In genomic region chr16:79272141-79272577, GRCh38 we compare ENCODE assay signal across 10 cellular contexts.
DNase-seq lines count a peak whose midpoint lies in the region; ATAC-seq, FAIRE-seq and TF ChIP-seq lines count a peak whose summit lies in the region.
"Had no signal": no experiment of that assay in that cellular context is flagged by ENCODE, and none has a peak within 500 bp of the region (broad histone marks: within the 10 kb centered on the region; RNA-seq: fewer than 3 reads in every experiment).

No MANE protein-coding gene starts in this region.

- FAIRE-seq in H54 (lab: Jason Lieb, UNC) = no peak

- no peak for TF ChIP-seq POLR2A in GM18505 (IDR thresholded peaks at IDR 0.05; ENCODE audit: borderline replicate concordance, extremely low read depth, insufficient read depth, insufficient read length)
- no peak for TF ChIP-seq POLR2A in adrenal gland (IDR thresholded peaks at IDR 0.05)
- no peak for TF ChIP-seq POLR2A in H54 (IDR thresholded peaks at IDR 0.05; ENCODE audit: low read depth, low read length)

- DNase-seq in T-helper 2 cell treated with Interferon-gamma antibody and Interleukin-4, amounts not matched to agents 5 μg/mL and 100 μg/mL, for 36 hours (ENCODE audit: low spot score) = peak; percentile 79
- peak; percentile 71 for DNase-seq in activated T-cell treated with anti-CD3 and anti-CD28 coated beads for 48 hours (ENCODE audit: low read depth)
- peak; percentile 53 to 64 (median 63) for DNase-seq in immature natural killer cell
- DNase-seq in stimulated activated CD8-positive, alpha-beta memory T cell treated with anti-CD3 and anti-CD28 coated beads, Interleukin-4, amount 100 ng/mL, for 48 hours = peak; percentile 80
- DNase-seq in adrenal gland = no peak
- DNase-seq in H54 (ENCODE audit: insufficient read length, low spot score) = no peak
- DNase-seq: DMS 273 treated with DMSO at 0.1 percent for 48 hours, left cardiac atrium had no signal

- peaks cover 83% of the 10 kb centered on the region for H3K4me1 Mint-ChIP-seq in T-helper 2 cell treated with Interferon-gamma antibody and Interleukin-4, amounts not matched to agents 5 μg/mL and 100 μg/mL, for 36 hours (ENCODE audit: low read depth)
- peaks cover 59 to 62% of the 10 kb centered on the region in 2 donors for H3K4me1 Mint-ChIP-seq in immature natural killer cell

- no peak overlapping the region for H3K27ac ChIP-seq in adrenal gland

- H3K4me3 ChIP-seq in adrenal gland = no peak overlapping the region

- no peaks in the 10 kb centered on the region for H3K36me3 ChIP-seq in adrenal gland (replicated peaks in 1 of 2)

- H3K4me1 ChIP-seq in adrenal gland (replicated peaks in 1 of 2) = no peaks in the 10 kb centered on the region

- H3K27me3 Mint-ChIP-seq in T-helper 2 cell treated with Interferon-gamma antibody and Interleukin-4, amounts not matched to agents 5 μg/mL and 100 μg/mL, for 36 hours (ENCODE audit: low read depth) = no peaks in the 10 kb centered on the region
- H3K27me3 Mint-ChIP-seq in immature natural killer cell (ENCODE audit: low read depth in 3 of 3) = peaks cover 4 to 9% (median 7%) of the 10 kb centered on the region in 3 donors

- no peak for TF ChIP-seq CTCF in adrenal gland (IDR thresholded peaks at IDR 0.05)

- H3K36me3 Mint-ChIP-seq in T-helper 2 cell treated with Interferon-gamma antibody and Interleukin-4, amounts not matched to agents 5 μg/mL and 100 μg/mL, for 36 hours (ENCODE audit: low read depth) = peaks cover 4% of the 10 kb centered on the region
- H3K36me3 Mint-ChIP-seq in immature natural killer cell = no peaks in the 10 kb centered on the region

- H3K27ac Mint-ChIP-seq in T-helper 2 cell treated with Interferon-gamma antibody and Interleukin-4, amounts not matched to agents 5 μg/mL and 100 μg/mL, for 36 hours = peak overlapping the region; percentile 86
- peak overlapping the region; percentile 39 to 91 (median 82) for H3K27ac Mint-ChIP-seq in immature natural killer cell

- peak overlapping the region; percentile 75 for H3K4me3 Mint-ChIP-seq in T-helper 2 cell treated with Interferon-gamma antibody and Interleukin-4, amounts not matched to agents 5 μg/mL and 100 μg/mL, for 36 hours
- H3K4me3 Mint-ChIP-seq in immature natural killer cell = peak overlapping the region; percentile 66 to 85 (median 82)

- H3K27me3 ChIP-seq in adrenal gland = no peaks in the 10 kb centered on the region

- H3K9me3 Mint-ChIP-seq in T-helper 2 cell treated with Interferon-gamma antibody and Interleukin-4, amounts not matched to agents 5 μg/mL and 100 μg/mL, for 36 hours = peaks cover 3% of the 10 kb centered on the region
- peaks cover 0 to under 1% (median 0%) of the 10 kb centered on the region in 6 donors for H3K9me3 Mint-ChIP-seq in immature natural killer cell

- ATAC-seq in HG02588 (IDR thresholded peaks at IDR 0.05; ENCODE audit: unreplicated experiment) (no peak), GM18505 (IDR thresholded peaks at IDR 0.05; ENCODE audit: unreplicated experiment) (no peak)

- 85 to 93% (median 89%) methylated on average over 18 to 19 of the region's 19 CpGs for WGBS in adrenal gland, 4 donors

- H3K9me3 ChIP-seq in adrenal gland (replicated peaks in 1 of 3) = no peaks in the 10 kb centered on the region

- intact Hi-C loops in adrenal gland (cut with DNase I) = no loop called here

Comparison
In these comparisons a context has a peak if more than half of its experiments do, and no peak if none do; other contexts are left out.
1. DNase-seq: peak in T-helper 2 cell treated with Interferon-gamma antibody and Interleukin-4, amounts not matched to agents 5 μg/mL and 100 μg/mL, for 36 hours (single experiment), activated T-cell treated with anti-CD3 and anti-CD28 coated beads for 48 hours (single experiment), immature natural killer cell (3 of 3) and stimulated activated CD8-positive, alpha-beta memory T cell treated with anti-CD3 and anti-CD28 coated beads, Interleukin-4, amount 100 ng/mL, for 48 hours (single experiment); none in adrenal gland (0 of 7) and H54 (single experiment).